ENCODE assay signal across 7 cellular contexts in genomic region chr3:49339947-49340800, GRCh38.
DNase-seq lines count a peak whose midpoint lies in the region; ATAC-seq and TF ChIP-seq lines count a peak whose summit lies in the region.

Gene USP4, minus strand, starts transcription at chr3:49340053. Its CDS starts 29 bp downstream, at chr3:49340024.

- peak within 1 kb of the TSS; percentile 85 for H3K4me3 ChIP-seq in astrocyte of the cerebellum (ENCODE audit: low read depth, low read length)
- H3K4me3 ChIP-seq in retinal pigment epithelial cell (ENCODE audit: low read length): peak within 1 kb of the TSS; percentile 82

- peak; percentile 72 for ATAC-seq in GM18517 (IDR thresholded peaks at IDR 0.05; ENCODE audit: unreplicated experiment)
- peak; percentile 81 for ATAC-seq in HG03039 (IDR thresholded peaks at IDR 0.05; ENCODE audit: unreplicated experiment)

- DNase-seq in NCI-H2081 (lab: John Stamatoyannopoulos, UW): peak; percentile 79 to 89
- peak; percentile 84 for DNase-seq in T-helper 9 cell
- DNase-seq in astrocyte of the cerebellum (ENCODE audit: low read depth): peak; percentile 62
- DNase-seq in hippocampal formation (lab: John Stamatoyannopoulos, UW): peak; percentile 71 to 75
- peak; percentile 72 for DNase-seq in retinal pigment epithelial cell (ENCODE audit: low read depth)

- in situ Hi-C loops in astrocyte of the cerebellum (cut with HindIII; ENCODE audit: low sequenced_read_pairs): no loop called here

- TF ChIP-seq CTCF in astrocyte of the cerebellum (IDR thresholded peaks at IDR 0.05; ENCODE audit: low read depth, low read length, missing control alignments) (peak; percentile 63), retinal pigment epithelial cell (conservative IDR thresholded peaks at IDR 0.05; ENCODE audit: low read depth, low read length) (peak; percentile 75)

Comparison
In these comparisons a context has a peak if more than half of its experiments do, and no peak if none do; other contexts are left out.
1. Peak in every context shown above with its lines: DNase-seq, ATAC-seq and H3K4me3 ChIP-seq.